In genomic region chr18:40119581-40119980, GRCh38 we compare ENCODE assay signal across 1 cellular context.
"Not testable (repeated sequence)": the region's sequence is repeated elsewhere in the genome, so short reads cannot be mapped to it uniquely, and the experiment has no call there.

No MANE protein-coding gene starts in this region.

- not testable (repeated sequence) for H3K27ac ChIP-seq in HUES48 (ENCODE audit: low read depth, low read length)

- not testable (repeated sequence) for H3K9ac ChIP-seq in HUES48 (ENCODE audit: low read depth, low read length)

- peaks cover 14% of the 10 kb centered on the region for H3K9me3 ChIP-seq in HUES48 (ENCODE audit: control insufficient read depth, insufficient read depth, low read length)

- H3K36me3 ChIP-seq in HUES48 (ENCODE audit: control insufficient read depth, insufficient read depth, low read length), result not testable (repeated sequence)

- H3K4me1 ChIP-seq in HUES48 (ENCODE audit: control insufficient read depth, insufficient read depth, low read length), result not testable (repeated sequence)

- H3K4me3 ChIP-seq in HUES48 (ENCODE audit: low read depth, low read length), result 0 out of 2 replicates have a peak overlapping the region, but pooled peaks have one; percentile 17

- H3K27me3 ChIP-seq in HUES48 (ENCODE audit: control insufficient read depth, insufficient read depth, low read length), result not testable (repeated sequence)
